ENCODE assay signal across 8 cellular contexts in genomic region chr7:108094933-108095710, GRCh38. TPM values are rescaled to one million over a fixed set of nuclear protein-coding genes. Genes with fewer than 3 reads are reported as not detected.
A peak's percentile ranks its signal among the peaks of the same experiment; 100 is the strongest.
DNase-seq lines count a peak whose midpoint lies in the region; ATAC-seq, FAIRE-seq and TF ChIP-seq lines count a peak whose summit lies in the region.

No MANE protein-coding gene starts in this region.

- 3 to 9% methylated on average over 7 of the region's 7 CpGs for WGBS in pancreas, 2 donors

- H3K27me3 ChIP-seq in pancreas = no peaks in the 10 kb centered on the region

- DNase-seq in NCI-H226 = peak; percentile 80
- peak in 4 of 6 donors; percentile 50 to 84 (median 74) for DNase-seq in pancreas
- DNase-seq in ecto neural progenitor cell (ENCODE audit: low spot score) = no peak
- no peak for DNase-seq in stimulated activated naive CD4-positive, alpha-beta T cell treated with Interleukin-2 at 50 U/mL for 16 hours (lab: John Stamatoyannopoulos, UW)

- H3K4me3 ChIP-seq in pancreas = peak overlapping the region in 2 of 4 donors; percentile 3 to 14

- intact Hi-C loops in pancreas (cut with DNase I) = no loop called here

- peak; percentile 71 for ATAC-seq in GM19438 (IDR thresholded peaks at IDR 0.05; ENCODE audit: low read depth, unreplicated experiment)
- peak; percentile 95 for ATAC-seq in esophagus mucosa
- peak; percentile 93 to 96 (median 96) for ATAC-seq in pancreas
- ATAC-seq in GM21528 (IDR thresholded peaks at IDR 0.05; ENCODE audit: low FRiP score, unreplicated experiment) = no peak
- ATAC-seq in HG02973 (IDR thresholded peaks at IDR 0.05; ENCODE audit: unreplicated experiment) = no peak

- H3K27ac ChIP-seq in pancreas = peak overlapping the region; percentile 29 to 85 (median 57)

- peaks cover 12 to 28% (median 28%) of the 10 kb centered on the region in 3 donors for H3K4me1 ChIP-seq in pancreas

- H3K9me3 ChIP-seq in pancreas = no peaks in the 10 kb centered on the region

- no peaks in the 10 kb centered on the region for H3K36me3 ChIP-seq in pancreas

- FAIRE-seq in pancreas (lab: Jason Lieb, UNC) = no peak

- TF ChIP-seq CTCF in pancreas (IDR thresholded peaks at IDR 0.05) = no peak

RNA-seq across cellular contexts. Expression of gene LAMB4, which starts 35.0 kb away (rescaled TPM):
- 1.1 TPM for total RNA-seq in esophagus mucosa
- under 1 TPM; 0.22 to 0.78 (median 0.50) TPM for total RNA-seq in pancreas
- under 1 TPM; 0.40 to 0.72 TPM for polyA plus RNA-seq in pancreas

Comparison
In these comparisons a context has a peak if more than half of its experiments do, and no peak if none do; other contexts are left out.
1. ATAC-seq: peak in GM19438 (single experiment), esophagus mucosa (single experiment) and pancreas (4 of 4); none in GM21528 (single experiment) and HG02973 (single experiment).
2. DNase-seq: peak in NCI-H226 (single experiment) and pancreas (4 of 6); none in ecto neural progenitor cell (single experiment) and stimulated activated naive CD4-positive, alpha-beta T cell treated with Interleukin-2 at 50 U/mL for 16 hours (single experiment).